In genomic region chr9:6805532-6805931, GRCh38 we compare ENCODE assay signal across 1 cellular context.
TF ChIP-seq lines count a peak whose summit lies in the region.

No MANE protein-coding gene starts in this region.

TF ChIP-seq in GM12878, 131 proteins besides CTCF, POLR2A, EP300 and RAD21 (continued from another document):
- no peak for TF ChIP-seq E2F8 (IDR thresholded peaks at IDR 0.05; ENCODE audit: low read depth, partially characterized antibody)
- no peak for TF ChIP-seq CREM (IDR thresholded peaks at IDR 0.05; ENCODE audit: low read depth)
- no peak for TF ChIP-seq TCF3 (IDR thresholded peaks at IDR 0.05; ENCODE audit: borderline replicate concordance, insufficient read depth, low read depth, low read length)
- TF ChIP-seq CHD4 (IDR thresholded peaks at IDR 0.05) = no peak
- TF ChIP-seq JUNB (IDR thresholded peaks at IDR 0.05) = no peak
- no peak for TF ChIP-seq CREB1 (IDR thresholded peaks at IDR 0.05; ENCODE audit: low read depth)
- TF ChIP-seq ELK1 (IDR thresholded peaks at IDR 0.05; ENCODE audit: low read depth, low read length) = no peak
- no peak for TF ChIP-seq MEF2B (IDR thresholded peaks at IDR 0.05; ENCODE audit: partially characterized antibody, poor library complexity, severe bottlenecking)
- TF ChIP-seq E4F1 (IDR thresholded peaks at IDR 0.05; ENCODE audit: borderline replicate concordance, partially characterized antibody) = no peak
- no peak for TF ChIP-seq SKIL (IDR thresholded peaks at IDR 0.05; ENCODE audit: low read depth, poor library complexity, severe bottlenecking)
- no peak for TF ChIP-seq TAF1 (IDR thresholded peaks at IDR 0.05; ENCODE audit: borderline replicate concordance, low read depth, low read length)
- TF ChIP-seq SP1 (IDR thresholded peaks at IDR 0.05; ENCODE audit: low read depth, low read length) = no peak
- no peak for TF ChIP-seq ZBTB4 (CRISPR knock-in tag; IDR thresholded peaks at IDR 0.05)
- no peak for TF ChIP-seq KLF5 (IDR thresholded peaks at IDR 0.05; ENCODE audit: partially characterized antibody)
- no peak for TF ChIP-seq E2F4 (IDR thresholded peaks at IDR 0.05; ENCODE audit: low read depth, low read length)
- no peak for TF ChIP-seq FOXM1 (IDR thresholded peaks at IDR 0.05; ENCODE audit: low read depth, low read length)
- TF ChIP-seq USF1 (IDR thresholded peaks at IDR 0.05; ENCODE audit: borderline replicate concordance, extremely low read length, insufficient read depth, low read depth, low read length) = no peak
- TF ChIP-seq IKZF1 (conservative IDR thresholded peaks at IDR 0.05) = no peak
